18 cellular contexts compared by ENCODE assay signal in genomic region chr5:131685514-131686171, GRCh38. TPM values are rescaled to one million over a fixed set of nuclear protein-coding genes. Genes with fewer than 3 reads are reported as not detected.
DNase-seq lines count a peak whose midpoint lies in the region; ATAC-seq and TF ChIP-seq lines count a peak whose summit lies in the region.
"Had no signal": no experiment of that assay in that cellular context is flagged by ENCODE, and none has a peak within 500 bp of the region (broad histone marks: within the 10 kb centered on the region; RNA-seq: fewer than 3 reads in every experiment).

No MANE protein-coding gene starts in this region.

- H3K27ac ChIP-seq in IMR-90 (ENCODE audit: insufficient read depth, low read length) (no peak overlapping the region), gastroesophageal sphincter (no peak overlapping the region), SK-N-SH (ENCODE audit: low read depth in 2 of 2, low read length in 1 of 2) (no peak overlapping the region)
- H3K27ac ChIP-seq: BLaER1 had no signal

- H3K9me3 Mint-ChIP-seq in progenitor cell of endocrine pancreas (ENCODE audit: low read depth) (peaks cover 3% of the 10 kb centered on the region), glutamatergic neuron (ENCODE audit: unreplicated experiment) (no peaks in the 10 kb centered on the region)

- no peak for TF ChIP-seq EP300 in gastroesophageal sphincter (IDR thresholded peaks at IDR 0.05)
- no peak for TF ChIP-seq EP300 in SK-N-SH (IDR thresholded peaks at IDR 0.05; ENCODE audit: borderline replicate concordance in 1 of 2, low read depth in 1 of 2, low read length in 1 of 2)

- H4K5ac ChIP-seq in IMR-90 (ENCODE audit: low read depth, low read length) = no peak overlapping the region

- H3K9me1 ChIP-seq in IMR-90 (ENCODE audit: insufficient read depth, low read length) = peaks cover 5% of the 10 kb centered on the region; the same call in 1 of the 2 replicates

- H3K36me3 Mint-ChIP-seq in progenitor cell of endocrine pancreas (ENCODE audit: insufficient read depth) = peaks cover 13% of the 10 kb centered on the region
- H3K36me3 Mint-ChIP-seq in glutamatergic neuron (ENCODE audit: unreplicated experiment) = no peaks in the 10 kb centered on the region

- H3K79me2 ChIP-seq in SK-N-SH (ENCODE audit: insufficient read depth) = peaks cover 10% of the 10 kb centered on the region; the same call in 1 of the 2 replicates

- H3K4me1 Mint-ChIP-seq in progenitor cell of endocrine pancreas (ENCODE audit: low read depth) (peaks cover 1% of the 10 kb centered on the region), glutamatergic neuron (ENCODE audit: low read depth, unreplicated experiment) (no peaks in the 10 kb centered on the region)

- peak; percentile 30 for DNase-seq in IMR-90
- DNase-seq in adipocyte (ENCODE audit: low read depth) = no peak
- no peak for DNase-seq in progenitor cell of endocrine pancreas (ENCODE audit: low spot score, unreplicated experiment)
- no peak for DNase-seq in GOT3 (lab: John Stamatoyannopoulos, UW)
- no peak for DNase-seq in SK-N-SH
- DNase-seq in glutamatergic neuron = no peak
- DNase-seq: CD8-positive, alpha-beta memory T cell; DMS79 treated with DMSO at 0.1 percent for 48 hours; Karpas-422; MG63; NCI-H1092; NCI-H2227 treated with DMSO at 0.1 percent for 48 hours; NCI-H524; SHP77 treated with DMSO at 0.1 percent for 48 hours had no signal

- H3K4me3 ChIP-seq in IMR-90 (ENCODE audit: insufficient read depth, low read depth, low read length) (no peak overlapping the region), adipocyte (ENCODE audit: low read length) (no peak overlapping the region), gastroesophageal sphincter (no peak overlapping the region), SK-N-SH (ENCODE audit: low read depth in 2 of 2, low read length in 1 of 2) (no peak overlapping the region)
- H3K4me3 ChIP-seq: BLaER1, MG63 had no signal

- H2AK5ac ChIP-seq in IMR-90 (ENCODE audit: low read depth, low read length) = no peak overlapping the region

- in situ Hi-C loops in IMR-90 (cut with MboI; ENCODE audit: low sequenced_read_pairs) = no loop called here

- H3K4me2 ChIP-seq in IMR-90 (ENCODE audit: low read depth, low read length) (no peak overlapping the region), SK-N-SH (no peak overlapping the region)
- H3K4me2 ChIP-seq: BLaER1 had no signal

- no peak overlapping the region for H3K56ac ChIP-seq in IMR-90 (ENCODE audit: extremely low read depth, insufficient read depth, low read length)

- H2AFZ ChIP-seq in IMR-90 (replicated peaks; ENCODE audit: low read length, poor library complexity) (no peak overlapping the region), SK-N-SH (ENCODE audit: low read depth) (no peak overlapping the region)

- H3F3A ChIP-seq in SK-N-SH (replicated peaks; ENCODE audit: insufficient read depth) = no peaks in the 10 kb centered on the region

- no peaks in the 10 kb centered on the region for H3K27me3 ChIP-seq in IMR-90 (ENCODE audit: control insufficient read depth, insufficient read depth, low read length)
- H3K27me3 ChIP-seq in adipocyte (replicated peaks; ENCODE audit: control insufficient read depth, insufficient read depth, low read length) = no peaks in the 10 kb centered on the region
- no peaks in the 10 kb centered on the region for H3K27me3 ChIP-seq in gastroesophageal sphincter
- H3K27me3 ChIP-seq in SK-N-SH (ENCODE audit: insufficient read depth) = no peaks in the 10 kb centered on the region
- H3K27me3 ChIP-seq: BLaER1, MG63 had no signal

- H3K23ac ChIP-seq in IMR-90 (ENCODE audit: low read depth, low read length) = no peak overlapping the region; the same call in 1 of the 2 replicates

- no peak overlapping the region for H2BK5ac ChIP-seq in IMR-90 (ENCODE audit: low read depth, low read length, poor library complexity, severe bottlenecking)

- no peak overlapping the region for H2BK20ac ChIP-seq in IMR-90 (ENCODE audit: low read depth, low read length)

- H2BK15ac ChIP-seq in IMR-90 (ENCODE audit: low read depth, low read length) = no peak overlapping the region

- no peak overlapping the region for H4K91ac ChIP-seq in IMR-90 (ENCODE audit: insufficient read depth, low read depth, low read length)

- no peak overlapping the region for H4K8ac ChIP-seq in IMR-90 (ENCODE audit: low read depth in 2 of 2, low read length in 2 of 2)

- H3K4me3 Mint-ChIP-seq in progenitor cell of endocrine pancreas (ENCODE audit: low read depth) (no peak overlapping the region), glutamatergic neuron (ENCODE audit: unreplicated experiment) (no peak overlapping the region)
- H3K4me3 Mint-ChIP-seq: CD8-positive, alpha-beta memory T cell had no signal

- no peak overlapping the region; the same call in 1 of the 2 replicates for H3K14ac ChIP-seq in IMR-90 (replicated peaks; ENCODE audit: low read depth, low read length)

- dilution Hi-C loops in IMR-90 (cut with HindIII; ENCODE audit: low sequenced_read_pairs, unreplicated experiment) = no loop called here

- no peak overlapping the region for H3K18ac ChIP-seq in IMR-90 (ENCODE audit: low read depth, low read length)

- no peak overlapping the region for H3K4ac ChIP-seq in IMR-90 (ENCODE audit: low read depth, low read length)

- 100% methylated on average over 1 of the region's 7 CpGs; no CpG with 5 or more reads in 1 of the 2 experiments for WGBS in IMR-90 (ENCODE audit: extremely low coverage in 2 of 2, insufficient read length in 1 of 2), 2 experiments
- 58 to 88% methylated on average over 4 to 7 of the region's 7 CpGs for WGBS in gastroesophageal sphincter (ENCODE audit: low coverage in 1 of 2), 2 donors
- WGBS in SK-N-SH (ENCODE audit: low lambda C conversion rate) = 93% methylated on average over 7 of the region's 7 CpGs

- BruUV-seq in IMR-90 (replicated peaks; lab: Mats Ljungman, UMichigan) = no TSS peak

- CTCF ChIA-PET in IMR-90 (lab: Yijun Ruan, JAX) (no interaction called here), SK-N-SH (lab: Yijun Ruan, JAX) (interaction anchor here (0.8 to 1.5 kb wide), 4 partner anchors 11 to 96 kb away, joined by 3 to 4 read pairs (median 4); no protein-coding TSS in a partner anchor)

- intact Hi-C loops in IMR-90 (cut with micrococcal nuclease) = no loop called here

- H3K9ac ChIP-seq in IMR-90 (ENCODE audit: low read depth, low read length) = no peak overlapping the region
- H3K9ac ChIP-seq in adipocyte (ENCODE audit: low read length) = peak overlapping the region; percentile 73
- no peak overlapping the region for H3K9ac ChIP-seq in SK-N-SH
- H3K9ac ChIP-seq: BLaER1 had no signal

- ATAC-seq in IMR-90 (ENCODE audit: low read depth) (peak; percentile 62), gastroesophageal sphincter (peak; percentile 53), HG03378 (IDR thresholded peaks at IDR 0.05; ENCODE audit: unreplicated experiment) (no peak)
- ATAC-seq: HCT116 had no signal

- TF ChIP-seq CTCF in IMR-90 (conservative IDR thresholded peaks at IDR 0.05; ENCODE audit: low read depth, low read length) (no peak), gastroesophageal sphincter (IDR thresholded peaks at IDR 0.05) (no peak), progenitor cell of endocrine pancreas (IDR thresholded peaks at IDR 0.05; ENCODE audit: unreplicated experiment) (no peak), SK-N-SH (IDR thresholded peaks at IDR 0.05) (no peak), glutamatergic neuron (IDR thresholded peaks at IDR 0.05; ENCODE audit: partially characterized antibody, unreplicated experiment) (no peak)

- H4K20me1 ChIP-seq in IMR-90 (ENCODE audit: insufficient read depth, low read length) (no peaks in the 10 kb centered on the region), SK-N-SH (ENCODE audit: insufficient read depth) (no peaks in the 10 kb centered on the region)
- H4K20me1 ChIP-seq: BLaER1 had no signal

- H3K27ac Mint-ChIP-seq in progenitor cell of endocrine pancreas (peak overlapping the region; percentile 10), glutamatergic neuron (ENCODE audit: unreplicated experiment) (no peak overlapping the region)

- no peak for TF ChIP-seq POLR2A in IMR-90 (IDR thresholded peaks at IDR 0.05; ENCODE audit: low read depth, low read length)
- TF ChIP-seq POLR2A in gastroesophageal sphincter (IDR thresholded peaks at IDR 0.05) = no peak

- POLR2A ChIA-PET in IMR-90 (lab: Charles Lee; ENCODE audit: unreplicated experiment) (interaction anchor here (0.7 kb wide), 1 partner anchor 57 kb away, joined by 12 read pairs; no protein-coding TSS in a partner anchor), SK-N-SH (lab: Yijun Ruan, JAX) (no interaction called here)

- H2AK9ac ChIP-seq in IMR-90 (replicated peaks; ENCODE audit: low read depth, low read length, poor library complexity) = no peak overlapping the region

- no peak overlapping the region for H2BK120ac ChIP-seq in IMR-90 (ENCODE audit: low read depth, low read length)

- H3K9me3 ChIP-seq in IMR-90 (ENCODE audit: control insufficient read depth, insufficient read depth, low read length) = no peaks in the 10 kb centered on the region
- H3K9me3 ChIP-seq in adipocyte (ENCODE audit: control insufficient read depth, low read length) = no peaks in the 10 kb centered on the region
- H3K9me3 ChIP-seq in gastroesophageal sphincter = no peaks in the 10 kb centered on the region
- no peaks in the 10 kb centered on the region for H3K9me3 ChIP-seq in SK-N-SH
- H3K9me3 ChIP-seq: MG63 had no signal

- H3K9me2 ChIP-seq in SK-N-SH = no peaks in the 10 kb centered on the region

- TF ChIP-seq RAD21 in IMR-90 (IDR thresholded peaks at IDR 0.05; ENCODE audit: low read length) = no peak
- TF ChIP-seq RAD21 in SK-N-SH (IDR thresholded peaks at IDR 0.05; ENCODE audit: low read length) = no peak

- peaks cover 4% of the 10 kb centered on the region; the same call in 1 of the 2 replicates for H3K4me1 ChIP-seq in IMR-90 (ENCODE audit: control insufficient read depth, insufficient read depth, low read length)
- peaks cover 44% of the 10 kb centered on the region for H3K4me1 ChIP-seq in adipocyte (ENCODE audit: control insufficient read depth, insufficient read depth, low read length)
- H3K4me1 ChIP-seq in gastroesophageal sphincter = peaks cover 0 to 26% (median 0%) of the 10 kb centered on the region in 3 donors
- H3K4me1 ChIP-seq in SK-N-SH (ENCODE audit: control insufficient read depth in 1 of 2, insufficient read depth in 2 of 2, low read depth in 1 of 2, low read length in 1 of 2) = no peaks in the 10 kb centered on the region

- H3K36me3 ChIP-seq in IMR-90 (ENCODE audit: control insufficient read depth, insufficient read depth, low read length) (peaks cover 10% of the 10 kb centered on the region), adipocyte (ENCODE audit: control insufficient read depth, insufficient read depth, low read length, severe bottlenecking) (peaks cover 55% of the 10 kb centered on the region), gastroesophageal sphincter (peaks cover 0 to 27% of the 10 kb centered on the region in 2 donors), SK-N-SH (replicated peaks in 1 of 2; ENCODE audit: control insufficient read depth in 1 of 2, insufficient read depth in 2 of 2, low read length in 1 of 2) (peaks cover 10 to 54% of the 10 kb centered on the region in 2 experiments)

- H3K27me3 Mint-ChIP-seq in progenitor cell of endocrine pancreas = no peaks in the 10 kb centered on the region
- H3K27me3 Mint-ChIP-seq in glutamatergic neuron (ENCODE audit: unreplicated experiment) = no peaks in the 10 kb centered on the region
- H3K27me3 Mint-ChIP-seq: CD8-positive, alpha-beta memory T cell had no signal

- peaks cover 14 to 39% of the 10 kb centered on the region in 2 experiments for H3K79me1 ChIP-seq in IMR-90 (ENCODE audit: low read depth in 1 of 2, low read length in 2 of 2)

RNA-seq across cellular contexts. Expression of gene RAPGEF6, which starts 50.6 kb away (rescaled TPM):
- total RNA-seq in IMR-90 (2012; rRNA removed) (18.8 and 30.3 TPM in 2 replicates), gastroesophageal sphincter (10 to 100 TPM; 14.0 to 23.7 (median 17.9) TPM), progenitor cell of endocrine pancreas (28.4 and 29.1 TPM in 2 replicates), glutamatergic neuron (ENCODE audit: unreplicated experiment) (278 TPM)
- polyA plus RNA-seq in IMR-90 (2012; rRNA removed) (5.1 and 5.8 TPM in 2 replicates), SK-N-SH (2012; rRNA removed) (2.9 and 4.7 TPM in 2 replicates)
- polyA plus RNA-seq in IMR-90 (2012; cell fraction: cytosol; rRNA removed) = 1.2 and 1.6 TPM in 2 replicates
- polyA plus RNA-seq in IMR-90 (2012; cell fraction: nucleus; rRNA removed; ENCODE audit: low replicate concordance) = 2.1 and 15.4 TPM in 2 replicates
- polyA plus RNA-seq in SK-N-SH (2012; cell fraction: cytosol; rRNA removed) = 3.0 and 3.3 TPM in 2 replicates
- 4.9 and 9.0 TPM in 2 replicates for polyA plus RNA-seq in SK-N-SH (2012; cell fraction: nucleus; rRNA removed)
